Comparison of ENCODE assay signal across 23 cellular contexts in genomic region chr16:8807189-8807588, GRCh38.
"Had no signal": no experiment of that assay in that cellular context is flagged by ENCODE, and none has a peak within 500 bp of the region (broad histone marks: within the 10 kb centered on the region; RNA-seq: fewer than 3 reads in every experiment).

No MANE protein-coding gene starts in this region.

- H3K27ac Mint-ChIP-seq: IgD-negative memory B cell had no signal

- H3K4me2 ChIP-seq: KMS-11 had no signal

- H3K27me3 ChIP-seq: SJSA1 had no signal

- H3K9ac ChIP-seq: KMS-11 had no signal

- H3K27ac ChIP-seq: HL-60, KMS-11, SJSA1 had no signal

- ATAC-seq: K562 had no signal

- H3K9me3 Mint-ChIP-seq: IgD-negative memory B cell had no signal

- H3K4me3 ChIP-seq: K562, SJSA1, SK-N-MC had no signal

- H3K27me3 Mint-ChIP-seq: IgD-negative memory B cell had no signal

- H3K4me1 ChIP-seq: SJSA1 had no signal

- H3K9me3 ChIP-seq: SJSA1 had no signal

- DNase-seq: Kasumi-1, MM.1S, NCI-H1092 treated with DMSO at 0.1 percent for 48 hours, NCI-H1436, NCI-H187, NCI-H2029, NCI-H2081 treated with DMSO at 0.1 percent for 48 hours, NCI-H2171, NCI-H226, NCI-H446, NCI-H510A, NCI-H524 treated with DMSO at 0.1 percent for 48 hours, NCI-H69, NCI-H774, Right ventricle myocardium superior, RPMI8226, SIG-M5 had no signal
